Comparison of ENCODE assay signal across 8 cellular contexts in the genomic region with DNA sequence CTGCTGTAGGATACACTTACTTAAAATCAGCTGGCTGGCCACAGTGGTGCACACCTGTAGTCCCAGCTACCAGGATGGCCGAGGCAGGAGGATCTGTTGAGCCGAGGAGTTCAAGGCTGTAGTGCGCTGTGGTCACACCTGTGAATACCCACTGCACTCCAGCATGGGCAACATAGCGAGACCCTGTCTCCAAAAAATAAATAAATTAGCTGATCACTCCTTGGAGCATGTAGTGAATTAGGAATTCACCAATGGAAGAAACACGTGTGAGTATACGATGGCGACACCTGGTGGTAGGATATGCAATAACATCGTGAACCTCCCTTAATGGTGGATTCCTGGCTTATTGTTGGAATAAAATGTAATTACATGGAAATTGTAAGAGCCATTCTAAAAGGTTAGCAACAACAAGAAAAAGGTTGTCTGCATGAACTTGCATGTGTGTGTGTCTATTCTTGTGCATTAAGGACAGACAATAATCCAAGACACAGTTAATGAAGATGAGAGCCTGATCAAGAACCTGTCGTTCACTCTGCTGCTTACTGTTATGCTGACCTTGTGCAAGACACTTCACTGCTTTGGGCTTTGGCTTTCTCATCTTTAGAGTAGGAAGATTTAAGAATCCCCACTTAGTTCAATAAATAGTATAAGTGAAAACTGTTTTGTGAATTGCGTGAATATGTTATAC. TPM values are rescaled to one million over a fixed set of nuclear protein-coding genes. Genes with fewer than 3 reads are reported as not detected.
DNase-seq lines count a peak whose midpoint lies in the region; ATAC-seq and TF ChIP-seq lines count a peak whose summit lies in the region.

No MANE protein-coding gene starts in this region.

- no peak overlapping the region for H3K27ac Mint-ChIP-seq in stimulated activated naive B cell treated with anti-CD40 and anti-IgM and Interleukin-4, amounts not matched to agents 10 μg/mL and 1 μg/mL and 100 μg/mL, for 72 hours

- DNase-seq in AG08396 (ENCODE audit: low spot score) (peak; percentile 63), GM20000 (ENCODE audit: low spot score) (peak; percentile 53), NCI-H460 (ENCODE audit: extremely low read depth, low read depth) (peak; percentile 69), mesenteric fat pad (ENCODE audit: low spot score) (peak; percentile 51)
- peak; percentile 38 to 44 for DNase-seq in activated CD4-positive, alpha-beta T cell treated with anti-CD3 and anti-CD28 coated beads, Interleukin-2, amount 50 U/mL, for 4 hours
- peak in 2 of 3 donors; percentile 7 to 33 for DNase-seq in effector memory CD4-positive, alpha-beta T cell
- DNase-seq in stimulated activated naive B cell treated with anti-CD40 and anti-IgM and Interleukin-4, amounts not matched to agents 10 μg/mL and 1 μg/mL and 100 μg/mL, for 72 hours, result peak; percentile 17

- H3K4me1 Mint-ChIP-seq in stimulated activated naive B cell treated with anti-CD40 and anti-IgM and Interleukin-4, amounts not matched to agents 10 μg/mL and 1 μg/mL and 100 μg/mL, for 72 hours, result peaks cover 7 to 14% of the 10 kb centered on the region in 2 donors

- H3K4me1 ChIP-seq in effector memory CD4-positive, alpha-beta T cell (ENCODE audit: control insufficient read depth, insufficient read depth, low read length, poor library complexity, severe bottlenecking), result no peaks in the 10 kb centered on the region

- H3K4me3 Mint-ChIP-seq in stimulated activated naive B cell treated with anti-CD40 and anti-IgM and Interleukin-4, amounts not matched to agents 10 μg/mL and 1 μg/mL and 100 μg/mL, for 72 hours, result no peak overlapping the region

- H3K9me3 ChIP-seq in effector memory CD4-positive, alpha-beta T cell (ENCODE audit: control insufficient read depth, low read length), result no peaks in the 10 kb centered on the region

- H3K9me3 Mint-ChIP-seq in stimulated activated naive B cell treated with anti-CD40 and anti-IgM and Interleukin-4, amounts not matched to agents 10 μg/mL and 1 μg/mL and 100 μg/mL, for 72 hours, result no peaks in the 10 kb centered on the region

- no peak overlapping the region for H3K4me3 ChIP-seq in effector memory CD4-positive, alpha-beta T cell (ENCODE audit: insufficient read depth, low read depth, low read length, poor library complexity, severe bottlenecking)

- H3K27me3 Mint-ChIP-seq in stimulated activated naive B cell treated with anti-CD40 and anti-IgM and Interleukin-4, amounts not matched to agents 10 μg/mL and 1 μg/mL and 100 μg/mL, for 72 hours, result no peaks in the 10 kb centered on the region

- ATAC-seq in stimulated activated naive B cell treated with anti-CD40 and anti-IgM and Interleukin-4, amounts not matched to agents 10 μg/mL and 1 μg/mL and 100 μg/mL, for 72 hours (replicated peaks), result no peak
- no peak for ATAC-seq in GM21360 (IDR thresholded peaks at IDR 0.05; ENCODE audit: unreplicated experiment)

- H3K27ac ChIP-seq in effector memory CD4-positive, alpha-beta T cell (ENCODE audit: insufficient read depth, low read length, poor library complexity, severe bottlenecking), result no peak overlapping the region

- no peaks in the 10 kb centered on the region for H3K36me3 Mint-ChIP-seq in stimulated activated naive B cell treated with anti-CD40 and anti-IgM and Interleukin-4, amounts not matched to agents 10 μg/mL and 1 μg/mL and 100 μg/mL, for 72 hours

- no peaks in the 10 kb centered on the region for H3K36me3 ChIP-seq in effector memory CD4-positive, alpha-beta T cell (ENCODE audit: control insufficient read depth, insufficient read depth, low read length)

- peak; percentile 72 for TF ChIP-seq CTCF in GM20000 (IDR thresholded peaks at IDR 0.05; ENCODE audit: extremely low read depth, missing control alignments)

- no peaks in the 10 kb centered on the region for H3K27me3 ChIP-seq in effector memory CD4-positive, alpha-beta T cell (replicated peaks; ENCODE audit: control insufficient read depth, insufficient read depth, low read length, poor library complexity, severe bottlenecking)

RNA-seq across cellular contexts. Expression of a gene that starts 38.6 kb away (rescaled TPM):
- 89.2 and 101 TPM in 2 replicates for total RNA-seq in NCI-H460 (2014; rRNA removed; shearing (Covaris generic))
- 37.8 and 60.6 TPM in 2 replicates for polyA plus RNA-seq in NCI-H460 (2014; cell fraction: nucleus; rRNA removed)
- total RNA-seq in mesenteric fat pad, result 20.8 TPM

Comparison
In these comparisons a context has a peak if more than half of its experiments do, and no peak if none do; other contexts are left out.
1. DNase-seq: peak in every context shown above with its lines; median percentile 69 in NCI-H460; 63 in AG08396; 53 in GM20000; 51 in mesenteric fat pad; 41 in activated CD4-positive, alpha-beta T cell treated with anti-CD3 and anti-CD28 coated beads, Interleukin-2, amount 50 U/mL, for 4 hours; 20 in effector memory CD4-positive, alpha-beta T cell; 17 in stimulated activated naive B cell treated with anti-CD40 and anti-IgM and Interleukin-4, amounts not matched to agents 10 μg/mL and 1 μg/mL and 100 μg/mL, for 72 hours.